Comparison of ENCODE assay signal across 3 cellular contexts in genomic region chr13:75351538-75351937, GRCh38.
DNase-seq lines count a peak whose midpoint lies in the region; ATAC-seq, FAIRE-seq and TF ChIP-seq lines count a peak whose summit lies in the region.
"Not testable (repeated sequence)": the region's sequence is repeated elsewhere in the genome, so short reads cannot be mapped to it uniquely, and the experiment has no call there.

No MANE protein-coding gene starts in this region.

- not testable (repeated sequence) for TF ChIP-seq RAD21 in K562 (CRISPR knock-in tag; conservative IDR thresholded peaks at IDR 0.05 in 1 of 2, IDR thresholded peaks at IDR 0.05 in 1 of 2)

- H3K4me1 Mint-ChIP-seq in astrocyte (ENCODE audit: low read depth, unreplicated experiment) = peaks cover 36% of the 10 kb centered on the region

- H4K20me1 ChIP-seq in astrocyte (ENCODE audit: insufficient read depth, low read length); K562 (replicated peaks; ENCODE audit: control insufficient read depth, insufficient read depth, low read length): not testable (repeated sequence)

- H2AFZ ChIP-seq in astrocyte (ENCODE audit: low read depth, low read length); K562 (ENCODE audit: low read depth, low read length): not testable (repeated sequence)

- H3K79me2 ChIP-seq in astrocyte (ENCODE audit: insufficient read depth, low read length); K562 (ENCODE audit: control insufficient read depth, insufficient read depth, low read length): not testable (repeated sequence)

- 40% methylated on average over 2 of the region's 3 CpGs for WGBS in K562 (ENCODE audit: insufficient coverage, low coverage, missing lambda C conversion rate)

- DNase-seq in astrocyte (ENCODE audit: low read depth); K562 (ENCODE audit: extremely low read depth in 1 of 4, low spot score in 3 of 4): not testable (repeated sequence)

- POLR2A ChIA-PET in HEK293 (lab: Yijun Ruan, JAX); K562 (lab: Yijun Ruan, JAX): not testable (repeated sequence)

- not testable (repeated sequence) for H3K4me3 Mint-ChIP-seq in astrocyte (ENCODE audit: unreplicated experiment)

- H3K4me2 ChIP-seq in astrocyte (ENCODE audit: low read length); K562 (ENCODE audit: insufficient read depth, low read length): not testable (repeated sequence)

- not testable (repeated sequence) for H3K36me3 Mint-ChIP-seq in astrocyte (ENCODE audit: low read depth, unreplicated experiment)

- not testable (repeated sequence) for H3K4me3 ChIP-seq in HEK293 (ENCODE audit: low read depth, low read length); astrocyte (ENCODE audit: insufficient read depth, low read depth, low read length); K562

- not testable (repeated sequence) for H3K27me3 Mint-ChIP-seq in astrocyte (ENCODE audit: low read depth, unreplicated experiment)

- H3K27ac Mint-ChIP-seq in astrocyte (ENCODE audit: unreplicated experiment) = not testable (repeated sequence)

- not testable (repeated sequence) for BruUV-seq in K562 (replicated peaks; lab: Mats Ljungman, UMichigan)

- not testable (repeated sequence) for H3K27ac ChIP-seq in HEK293 (ENCODE audit: extremely low read depth, low read depth, low read length); astrocyte (ENCODE audit: low read depth, low read length); K562 (ENCODE audit: extremely low read depth, low read depth, low read length)

- not testable (repeated sequence) for H3K9me3 Mint-ChIP-seq in astrocyte (ENCODE audit: unreplicated experiment)

- in situ Hi-C loops in K562 (cut with MboI) = not testable (repeated sequence)

- ATAC-seq in K562 = not testable (repeated sequence)

- not testable (repeated sequence) for H3K9me3 ChIP-seq in HEK293 (ENCODE audit: control insufficient read depth, insufficient read depth, low read depth, low read length); astrocyte (ENCODE audit: insufficient read depth, low read depth, low read length); K562 (replicated peaks; ENCODE audit: control insufficient read depth, insufficient read depth, low read depth, low read length)

- not testable (repeated sequence) for TF ChIP-seq EP300 in K562 (IDR thresholded peaks at IDR 0.05; ENCODE audit: low read length)

- not testable (repeated sequence) for H3K27me3 ChIP-seq in astrocyte (ENCODE audit: insufficient read depth, low read length); K562 (ENCODE audit: control insufficient read depth in 2 of 2, insufficient read depth in 2 of 2, low read length in 2 of 2)

- H3K9ac ChIP-seq in astrocyte (ENCODE audit: low read length); K562 (ENCODE audit: insufficient read depth in 1 of 2, low read depth in 2 of 2, low read length in 2 of 2): not testable (repeated sequence)

- TF ChIP-seq CTCF in HEK293 (tag by site-specific recombination; IDR thresholded peaks at IDR 0.05); astrocyte (IDR thresholded peaks at IDR 0.05; ENCODE audit: insufficient read depth, low read depth, low read length); K562 (IDR thresholded peaks at IDR 0.05 in 2 of 3, conservative IDR thresholded peaks at IDR 0.05 in 1 of 3; ENCODE audit: insufficient read depth in 2 of 3, low read depth in 1 of 3, low read length in 3 of 3): not testable (repeated sequence)

- H3K4me1 ChIP-seq in HEK293 (ENCODE audit: control insufficient read depth, insufficient read depth, low read length); K562 (replicated peaks in 1 of 2; ENCODE audit: control insufficient read depth in 2 of 2, insufficient read depth in 2 of 2, low read length in 2 of 2): not testable (repeated sequence)
- H3K4me1 ChIP-seq in astrocyte (ENCODE audit: insufficient read depth, low read length) = peaks cover 21% of the 10 kb centered on the region

- intact Hi-C loops in K562 (cut with micrococcal nuclease) = not testable (repeated sequence)

- FAIRE-seq in astrocyte (lab: Jason Lieb, UNC) = peak; percentile 9
- FAIRE-seq in K562 (lab: Jason Lieb, UNC) = not testable (repeated sequence)

- H3K36me3 ChIP-seq in HEK293 (ENCODE audit: control insufficient read depth in 2 of 2, insufficient read depth in 1 of 2, low read length in 2 of 2) = peaks cover 0 to 15% of the 10 kb centered on the region in 2 experiments; a peak in 1 of 3 replicates
- not testable (repeated sequence) for H3K36me3 ChIP-seq in astrocyte (ENCODE audit: insufficient read depth, low read length); K562 (ENCODE audit: control insufficient read depth, insufficient read depth, low read length)

- not testable (repeated sequence) for TF ChIP-seq POLR2A in K562 (conservative IDR thresholded peaks at IDR 0.05)

- CTCF ChIA-PET in HEK293 (lab: Yijun Ruan, JAX); K562 (lab: Yijun Ruan, JAX; ENCODE audit: low intra/inter-chr PET ratio): not testable (repeated sequence)

- not testable (repeated sequence) for H3K9me1 ChIP-seq in K562 (ENCODE audit: control insufficient read depth, insufficient read depth, low read length)

TF ChIP-seq in HEK293, 187 proteins besides CTCF, POLR2A, EP300 and RAD21:
- TF ChIP-seq ZNF146 (tag by site-specific recombination; IDR thresholded peaks at IDR 0.05) = peak; percentile 84
TF ChIP-seq in HEK293: peak in this region for 1; not testable (repeated sequence) for 186.

TF ChIP-seq in K562, 482 proteins besides CTCF, POLR2A, EP300 and RAD21:
- TF ChIP-seq ZNF146 (CRISPR knock-in tag; IDR thresholded peaks at IDR 0.05; ENCODE audit: unreplicated experiment) = peak; percentile 59
